In the genomic region with DNA sequence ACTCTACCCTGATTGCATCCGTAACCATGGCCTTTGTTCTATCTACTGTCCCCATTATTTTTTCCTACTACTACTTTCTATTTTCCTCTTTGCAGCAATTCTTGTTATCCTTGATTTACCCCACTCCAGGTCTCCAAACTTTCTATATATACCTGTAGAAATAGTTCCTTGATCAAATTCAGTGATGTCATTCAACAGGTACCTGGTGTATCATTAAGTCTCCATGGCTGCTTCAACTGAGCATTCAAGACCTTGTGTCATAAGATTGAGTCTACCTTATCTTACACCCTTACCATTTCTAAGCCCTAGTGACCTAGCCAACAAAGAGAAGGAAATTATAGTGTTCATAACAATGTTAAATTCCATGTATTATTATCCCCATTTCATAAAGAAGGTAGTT, we compare ENCODE assay signal across 11 cellular contexts.
"Had no signal": no experiment of that assay in that cellular context is flagged by ENCODE, and none has a peak within 500 bp of the region (broad histone marks: within the 10 kb centered on the region; RNA-seq: fewer than 3 reads in every experiment).

No MANE protein-coding gene starts in this region.

- H3K4me3 ChIP-seq: GM23248, GM23338, HAP-1 had no signal

- FAIRE-seq: H1, H54 had no signal

- H3K4me1 ChIP-seq: HAP-1 had no signal

- H3K27ac ChIP-seq: GM23248 had no signal

- H3K9ac ChIP-seq: GM23248 had no signal

- H3K4me2 ChIP-seq: GM23338 had no signal

- ATAC-seq: GM23338, HCT116 had no signal

- H2AFZ ChIP-seq: GM23248, GM23338 had no signal

- DNase-seq: GM23248, GOT3, H7, H9, HCEC 1CT, HFFc6 had no signal

- H3K36me3 ChIP-seq: HAP-1 had no signal

- H3K9me3 ChIP-seq: HAP-1 had no signal
